9 cellular contexts compared by ENCODE assay signal in genomic region chr12:49089831-49090773, GRCh38. TPM values are rescaled to one million over a fixed set of nuclear protein-coding genes. Genes with fewer than 3 reads are reported as not detected.
DNase-seq lines count a peak whose midpoint lies in the region; ATAC-seq, FAIRE-seq and TF ChIP-seq lines count a peak whose summit lies in the region.
"Had no signal": no experiment of that assay in that cellular context is flagged by ENCODE, and none has a peak within 500 bp of the region (broad histone marks: within the 10 kb centered on the region; RNA-seq: fewer than 3 reads in every experiment).

No MANE protein-coding gene starts in this region.

- H3K4me1 Mint-ChIP-seq in CD14-positive monocyte = peaks cover 53% of the 10 kb centered on the region

- H3K27me3 ChIP-seq in HUES64 (ENCODE audit: insufficient read depth, low read length) (peaks cover 92% of the 10 kb centered on the region), parathyroid adenoma (ENCODE audit: control insufficient read depth, insufficient read depth, low read length) (peaks cover 27% of the 10 kb centered on the region)

- H3K4me1 ChIP-seq in HUES64 (ENCODE audit: insufficient read depth, low read length) (peaks cover 17% of the 10 kb centered on the region), parathyroid adenoma (peaks cover 13% of the 10 kb centered on the region)

- H3K27me3 Mint-ChIP-seq in CD14-positive monocyte (ENCODE audit: low read depth in 3 of 3) = peaks cover 77 to 89% (median 78%) of the 10 kb centered on the region in 3 donors

- DNase-seq in CD14-positive monocyte (ENCODE audit: low spot score) (no peak), germinal center (ENCODE audit: low spot score) (peak; percentile 61), urothelium cell line (ENCODE audit: low spot score) (no peak), omental fat pad (ENCODE audit: low spot score) (no peak)
- peak; percentile 44 for DNase-seq in activated CD8-positive, alpha-beta memory T cell treated with anti-CD3 and anti-CD28 coated beads, Interleukin-2, amount 50 U/mL, for 4 hours

- H3K36me3 ChIP-seq in HUES64 (ENCODE audit: insufficient read depth, low read length) = no peaks in the 10 kb centered on the region
- no peaks in the 10 kb centered on the region for H3K36me3 ChIP-seq in parathyroid adenoma (ENCODE audit: control insufficient read depth, insufficient read depth, low read length)
- H3K36me3 ChIP-seq: pancreas had no signal

- no peak for TF ChIP-seq CTCF in CD14-positive monocyte (IDR thresholded peaks at IDR 0.05)
- TF ChIP-seq CTCF in parathyroid adenoma (IDR thresholded peaks at IDR 0.05) = no peak
- TF ChIP-seq CTCF in omental fat pad (IDR thresholded peaks at IDR 0.05) = no peak

- no peak overlapping the region for H3K27ac Mint-ChIP-seq in CD14-positive monocyte

- H3K27ac ChIP-seq in HUES64 (ENCODE audit: low read depth, low read length) (no peak overlapping the region), parathyroid adenoma (no peak overlapping the region)
- H3K27ac ChIP-seq: pancreas had no signal

- peak overlapping the region; percentile 58 for H3K4me2 ChIP-seq in parathyroid adenoma (ENCODE audit: low read length)

- no peak for FAIRE-seq in urothelium cell line (lab: Jason Lieb, UNC)
- FAIRE-seq: pancreas had no signal

- H3K9me3 ChIP-seq in HUES64 (ENCODE audit: insufficient read depth, low read depth, low read length) = no peaks in the 10 kb centered on the region
- no peaks in the 10 kb centered on the region for H3K9me3 ChIP-seq in parathyroid adenoma (ENCODE audit: control insufficient read depth, low read length)
- H3K9me3 ChIP-seq: pancreas had no signal

- intact Hi-C loops in CD14-positive monocyte (cut with micrococcal nuclease) = loop anchor here (2.0 to 5.0 kb wide), 2 partner anchors 145 to 147 kb away; no protein-coding TSS in a partner anchor

- peaks cover 2 to 7% of the 10 kb centered on the region in 2 donors for H3K36me3 Mint-ChIP-seq in CD14-positive monocyte

- H3K4me3 ChIP-seq in HUES64 (ENCODE audit: low read length) = peak overlapping the region; percentile 38
- H3K4me3 ChIP-seq in parathyroid adenoma (ENCODE audit: low read depth, low read length) = no peak overlapping the region

- ATAC-seq in HG03354 (IDR thresholded peaks at IDR 0.05; ENCODE audit: poor library complexity, severe bottlenecking, unreplicated experiment) = no peak
- no peak for ATAC-seq in omental fat pad (ENCODE audit: low FRiP score)

- peak overlapping the region; percentile 72 to 89 for H3K4me3 Mint-ChIP-seq in CD14-positive monocyte

- peaks cover 0 to 28% (median 8%) of the 10 kb centered on the region in 7 donors for H3K9me3 Mint-ChIP-seq in CD14-positive monocyte

- no peaks in the 10 kb centered on the region for H3K79me2 ChIP-seq in parathyroid adenoma

- no peak overlapping the region for H3K9ac ChIP-seq in HUES64 (ENCODE audit: low read depth, low read length)
- no peak overlapping the region for H3K9ac ChIP-seq in parathyroid adenoma

- peak overlapping the region; percentile 30 for H2AFZ ChIP-seq in parathyroid adenoma

- 6% methylated on average over 87 of the region's 87 CpGs for WGBS in HUES64

RNA-seq across cellular contexts. Expression of gene DHH, which starts 4.5 kb away (rescaled TPM):
- not detected for polyA plus RNA-seq in CD14-positive monocyte
- not detected for polyA plus RNA-seq in HUES64 (2013, experiment 1 of 2)
- polyA plus RNA-seq in HUES64 (2013, experiment 2 of 2) = not detected
- total RNA-seq in omental fat pad = 1 to 10 TPM in 2 of 4 donors, under 1 TPM in 2; 0.72 to 2.0 (median 1.3) TPM

RNA-seq across cellular contexts. Expression of gene RHEBL1, which starts 20.3 kb away (rescaled TPM):
- polyA plus RNA-seq in CD14-positive monocyte = under 1 TPM; 0.17 to 0.50 TPM
- polyA plus RNA-seq in HUES64 (2013, experiment 1 of 2) = 4.0 TPM
- 3.9 TPM for polyA plus RNA-seq in HUES64 (2013, experiment 2 of 2)
- under 1 TPM in 1 of 4 donors, not detected in 3; 0.96 TPM for total RNA-seq in omental fat pad

RNA-seq across cellular contexts. Expression of gene LMBR1L, which starts 20.5 kb away (rescaled TPM):
- polyA plus RNA-seq in CD14-positive monocyte = 10 to 100 TPM; 22.0 to 25.9 TPM
- polyA plus RNA-seq in HUES64 (2013, experiment 1 of 2) = 28.1 TPM
- 38.3 TPM for polyA plus RNA-seq in HUES64 (2013, experiment 2 of 2)
- total RNA-seq in omental fat pad = 10 to 100 TPM; 23.2 to 68.4 (median 37.8) TPM

RNA-seq across cellular contexts. Expression of gene KMT2D, which starts 29.5 kb away (rescaled TPM):
- 1 to 10 TPM; 1.2 to 2.7 TPM for polyA plus RNA-seq in CD14-positive monocyte
- polyA plus RNA-seq in HUES64 (2013, experiment 1 of 2) = 23.6 TPM
- polyA plus RNA-seq in HUES64 (2013, experiment 2 of 2) = 25.5 TPM
- 10 to 100 TPM; 31.2 to 87.0 (median 49.0) TPM for total RNA-seq in omental fat pad

RNA-seq across cellular contexts. Expression of gene TUBA1B, which starts 41.1 kb away (rescaled TPM):
- polyA plus RNA-seq in CD14-positive monocyte = 100 to 1,000 TPM; 481 to 538 TPM
- 2,373 TPM for polyA plus RNA-seq in HUES64 (2013, experiment 1 of 2)
- polyA plus RNA-seq in HUES64 (2013, experiment 2 of 2) = 2,516 TPM
- 1,000 to 10,000 TPM in 1 of 4 donors, 100 to 1,000 TPM in 3; 608 to 1,018 (median 745) TPM for total RNA-seq in omental fat pad

Comparison
In these comparisons a context has a peak if more than half of its experiments do, and no peak if none do; other contexts are left out.
1. DNase-seq: peak in activated CD8-positive, alpha-beta memory T cell treated with anti-CD3 and anti-CD28 coated beads, Interleukin-2, amount 50 U/mL, for 4 hours (single experiment) and germinal center (single experiment); none in CD14-positive monocyte (single experiment), urothelium cell line (single experiment) and omental fat pad (single experiment).